Comparison of ENCODE assay signal across 7 cellular contexts in genomic region chr9:114323849-114324248, GRCh38. TPM values are rescaled to one million over a fixed set of nuclear protein-coding genes. Genes with fewer than 3 reads are reported as not detected.
"Had no signal": no experiment of that assay in that cellular context is flagged by ENCODE, and none has a peak within 500 bp of the region (broad histone marks: within the 10 kb centered on the region; RNA-seq: fewer than 3 reads in every experiment).

No MANE protein-coding gene starts in this region.

RNA-seq across cellular contexts. Expression of gene ORM1, which starts 1.0 kb away (rescaled TPM):
- total RNA-seq: PC-3, Peyer's patch, SJSA1 had no signal
- polyA plus RNA-seq: K562, SK-N-SH had no signal

RNA-seq across cellular contexts. Expression of gene ORM2, which starts 5.8 kb away (rescaled TPM):
- total RNA-seq: M059J, PC-3, Peyer's patch, Right ventricle myocardium superior, SJSA1 had no signal
- polyA plus RNA-seq: K562, SK-N-SH had no signal
